8 cellular contexts compared by ENCODE assay signal in the genomic region with DNA sequence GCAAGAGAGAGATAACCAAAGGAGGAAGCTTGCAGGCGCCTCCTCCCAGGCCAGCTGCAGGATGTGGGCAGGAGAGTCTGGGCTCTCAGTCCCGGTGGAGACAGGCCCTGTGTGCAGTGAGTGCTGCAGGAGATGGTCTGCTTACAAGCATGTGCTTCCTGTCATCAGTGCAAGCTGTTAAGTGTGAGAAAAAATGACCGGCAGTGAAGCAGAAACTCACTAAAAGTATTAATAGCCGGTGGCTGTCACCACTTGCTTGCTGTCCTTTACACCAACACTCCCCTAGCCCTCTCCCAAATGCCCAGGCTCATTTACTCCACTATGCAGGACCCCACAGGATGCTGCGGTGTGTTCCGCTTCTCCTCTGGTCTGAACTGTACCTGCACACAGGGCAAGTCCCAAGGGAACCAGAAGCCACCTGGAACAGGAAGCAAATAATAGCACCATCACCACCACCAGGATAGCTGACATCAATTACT.
DNase-seq lines count a peak whose midpoint lies in the region; ATAC-seq and TF ChIP-seq lines count a peak whose summit lies in the region.

No MANE protein-coding gene starts in this region.

- no peak overlapping the region for H3K4me3 Mint-ChIP-seq in endodermal cell

- no peaks in the 10 kb centered on the region for H3K9me2 ChIP-seq in SK-N-SH

- H3K27ac Mint-ChIP-seq in endodermal cell = no peak overlapping the region

- H3K4me1 ChIP-seq in SK-N-SH (ENCODE audit: control insufficient read depth in 1 of 2, insufficient read depth in 2 of 2, low read depth in 1 of 2, low read length in 1 of 2) = peaks cover 0 to 11% of the 10 kb centered on the region in 2 experiments; a peak in 1 of 4 replicates
- peaks cover 0 to 4% (median 0%) of the 10 kb centered on the region in 4 donors for H3K4me1 ChIP-seq in Peyer's patch
- no peaks in the 10 kb centered on the region for H3K4me1 ChIP-seq in endodermal cell (ENCODE audit: control insufficient read depth, insufficient read depth, low read length)

- no peak overlapping the region for H3K27ac ChIP-seq in SK-N-SH (ENCODE audit: low read depth in 2 of 2, low read length in 1 of 2)
- H3K27ac ChIP-seq in Peyer's patch = peak overlapping the region in 1 of 4 donors; percentile 20
- no peak overlapping the region for H3K27ac ChIP-seq in endodermal cell (ENCODE audit: low read depth, low read length)

- H3K4me2 ChIP-seq in SK-N-SH = no peak overlapping the region

- no peak overlapping the region for H3K4me3 ChIP-seq in SK-N-SH (ENCODE audit: low read depth in 2 of 2, low read length in 1 of 2)
- H3K4me3 ChIP-seq in Peyer's patch = no peak overlapping the region
- no peak overlapping the region for H3K4me3 ChIP-seq in endodermal cell (ENCODE audit: low read length)

- TF ChIP-seq EP300 in SK-N-SH (IDR thresholded peaks at IDR 0.05; ENCODE audit: borderline replicate concordance in 1 of 2, low read depth in 1 of 2, low read length in 1 of 2) = no peak

- no peak for ATAC-seq in SK-N-SH treated with all-trans-retinoic acid at 6 μM for 48 hours
- peak; percentile 96 for ATAC-seq in HG03025 (IDR thresholded peaks at IDR 0.05; ENCODE audit: low FRiP score, unreplicated experiment)

- POLR2A ChIA-PET in SK-N-SH (lab: Yijun Ruan, JAX) = no interaction called here

- H3K27me3 Mint-ChIP-seq in endodermal cell (ENCODE audit: insufficient read depth) = no peaks in the 10 kb centered on the region

- no peaks in the 10 kb centered on the region for H3K79me2 ChIP-seq in SK-N-SH (ENCODE audit: insufficient read depth)

- TF ChIP-seq POLR2A in Peyer's patch (IDR thresholded peaks at IDR 0.05) = no peak

- H3K9me3 ChIP-seq in SK-N-SH = no peaks in the 10 kb centered on the region
- no peaks in the 10 kb centered on the region for H3K9me3 ChIP-seq in Peyer's patch
- H3K9me3 ChIP-seq in endodermal cell (ENCODE audit: control insufficient read depth, low read length) = no peaks in the 10 kb centered on the region

- TF ChIP-seq CTCF in SK-N-SH (IDR thresholded peaks at IDR 0.05) = no peak
- no peak for TF ChIP-seq CTCF in Peyer's patch (IDR thresholded peaks at IDR 0.05)
- TF ChIP-seq CTCF in endodermal cell (conservative IDR thresholded peaks at IDR 0.05) = no peak

- 42% methylated on average over 6 of the region's 6 CpGs for WGBS in SK-N-SH (ENCODE audit: low lambda C conversion rate)
- 90 to 94% methylated on average over 6 of the region's 6 CpGs for WGBS in endodermal cell (ENCODE audit: insufficient coverage in 1 of 2, insufficient read length in 1 of 2), 2 experiments

- H3K36me3 ChIP-seq in SK-N-SH (replicated peaks in 1 of 2; ENCODE audit: control insufficient read depth in 1 of 2, insufficient read depth in 2 of 2, low read length in 1 of 2) (no peaks in the 10 kb centered on the region), Peyer's patch (no peaks in the 10 kb centered on the region), endodermal cell (ENCODE audit: control insufficient read depth, insufficient read depth, low read length) (no peaks in the 10 kb centered on the region)

- no peak for TF ChIP-seq RAD21 in SK-N-SH (IDR thresholded peaks at IDR 0.05; ENCODE audit: low read length)

- H3K4me1 Mint-ChIP-seq in endodermal cell = peaks cover 22% of the 10 kb centered on the region

- no peaks in the 10 kb centered on the region for H4K20me1 ChIP-seq in SK-N-SH (ENCODE audit: insufficient read depth)

- CTCF ChIA-PET in SK-N-SH (lab: Yijun Ruan, JAX) = interaction anchor here (0.6 to 2.9 kb wide), 8 partner anchors 9 to 1630 kb away, joined by 3 to 20 read pairs (median 7); no protein-coding TSS in a partner anchor

- no peak overlapping the region for H2AFZ ChIP-seq in SK-N-SH (ENCODE audit: low read depth)

- H3K9ac ChIP-seq in SK-N-SH (no peak overlapping the region), endodermal cell (ENCODE audit: extremely low read depth, low read length, poor library complexity, severe bottlenecking) (no peak overlapping the region)

- H3K27me3 ChIP-seq in SK-N-SH (ENCODE audit: insufficient read depth) (no peaks in the 10 kb centered on the region), Peyer's patch (no peaks in the 10 kb centered on the region), endodermal cell (ENCODE audit: control insufficient read depth, insufficient read depth, low read length, poor library complexity, severe bottlenecking) (no peaks in the 10 kb centered on the region)

- H3F3A ChIP-seq in SK-N-SH (replicated peaks; ENCODE audit: insufficient read depth) = no peaks in the 10 kb centered on the region

- peak; percentile 48 for DNase-seq in SK-N-SH
- peak in 2 of 3 donors; percentile 77 to 85 for DNase-seq in Peyer's patch
- peak; percentile 72 for DNase-seq in left kidney (ENCODE audit: low read depth, low spot score)
- no peak for DNase-seq in A172 (ENCODE audit: low spot score)
- no peak for DNase-seq in retina
- DNase-seq in endodermal cell = no peak

- H3K36me3 Mint-ChIP-seq in endodermal cell (ENCODE audit: low read depth) = no peaks in the 10 kb centered on the region

- H3K9me3 Mint-ChIP-seq in endodermal cell = no peaks in the 10 kb centered on the region

TF ChIP-seq in SK-N-SH, 30 proteins besides CTCF, POLR2A, EP300 and RAD21:
- TF ChIP-seq ELF1 (IDR thresholded peaks at IDR 0.05) (no peak), NRF1 (IDR thresholded peaks at IDR 0.05; ENCODE audit: low read depth, low read length) (no peak), CHD2 (IDR thresholded peaks at IDR 0.05; ENCODE audit: low read length, partially characterized antibody) (no peak), POLR2AphosphoS5 (IDR thresholded peaks at IDR 0.05; ENCODE audit: low read depth, low read length) (no peak)

TF ChIP-seq in SK-N-SH treated with all-trans-retinoic acid at 6 μM for 48 hours, 23 proteins besides CTCF, POLR2A, EP300 and RAD21:
- TF ChIP-seq ZC3H10 (CRISPR knock-in tag; IDR thresholded peaks at IDR 0.05) = no peak
- TF ChIP-seq ZNF8 (CRISPR knock-in tag; IDR thresholded peaks at IDR 0.05) = no peak
- TF ChIP-seq ARNTL (CRISPR knock-in tag; IDR thresholded peaks at IDR 0.05; ENCODE audit: borderline replicate concordance, low read depth) = no peak
- no peak for TF ChIP-seq RARB (CRISPR knock-in tag; IDR thresholded peaks at IDR 0.05)
- no peak for TF ChIP-seq TOX (CRISPR knock-in tag; IDR thresholded peaks at IDR 0.05; ENCODE audit: borderline replicate concordance)
- no peak for TF ChIP-seq ESRRG (CRISPR knock-in tag; IDR thresholded peaks at IDR 0.05)
- no peak for TF ChIP-seq ZFP3 (CRISPR knock-in tag; IDR thresholded peaks at IDR 0.05)
- TF ChIP-seq CSDC2 (CRISPR knock-in tag; IDR thresholded peaks at IDR 0.05) = no peak
- TF ChIP-seq TCF4 (CRISPR knock-in tag; IDR thresholded peaks at IDR 0.05; ENCODE audit: borderline replicate concordance) = no peak

Comparison
In these comparisons a context has a peak if more than half of its experiments do, and no peak if none do; other contexts are left out.
1. DNase-seq: peak in SK-N-SH (single experiment), Peyer's patch (2 of 3) and left kidney (single experiment); none in A172 (single experiment), retina (single experiment) and endodermal cell (single experiment).